Comparison of ENCODE assay signal across 8 cellular contexts in genomic region chr5:88680253-88681132, GRCh38.
A peak's percentile ranks its signal among the peaks of the same experiment; 100 is the strongest.
DNase-seq lines count a peak whose midpoint lies in the region; ATAC-seq and TF ChIP-seq lines count a peak whose summit lies in the region.

No MANE protein-coding gene starts in this region.

- ATAC-seq in HG02642 (IDR thresholded peaks at IDR 0.05; ENCODE audit: poor library complexity, unreplicated experiment) (peak; percentile 84), WTC11 (peak; percentile 38)

- H3K27me3 ChIP-seq in mammary epithelial cell (ENCODE audit: insufficient read depth, low read length): peaks cover 66% of the 10 kb centered on the region

- peaks cover 8% of the 10 kb centered on the region for H3K4me1 ChIP-seq in mammary epithelial cell (ENCODE audit: insufficient read depth, low read length)

- H3K4me3 Mint-ChIP-seq in WTC11: peak overlapping the region; percentile 61

- 10% methylated on average over 29 of the region's 61 CpGs for WGBS in mammary epithelial cell (ENCODE audit: low coverage, missing lambda C conversion rate)

- dilution Hi-C loops in mammary epithelial cell (cut with HindIII; ENCODE audit: low sequenced_read_pairs): no loop called here

- peak overlapping the region; percentile 80 for H3K4me2 ChIP-seq in mammary epithelial cell (ENCODE audit: insufficient read depth, low read depth, low read length)

- H3K27ac Mint-ChIP-seq in WTC11: no peak overlapping the region

- peaks cover 4% of the 10 kb centered on the region for H3K9me3 ChIP-seq in mammary epithelial cell (replicated peaks; ENCODE audit: insufficient read depth, low read length)

- BruUV-seq in mammary epithelial cell (replicated peaks; lab: Mats Ljungman, UMichigan): no TSS peak

- in situ Hi-C loops in mammary epithelial cell (cut with MboI; ENCODE audit: low sequenced_read_pairs in 2 of 2): loop anchor here (10.0 to 25.0 kb wide), 4 partner anchors 543 to 1243 kb away; no protein-coding TSS in a partner anchor

- H3K36me3 ChIP-seq in mammary epithelial cell (ENCODE audit: insufficient read depth, low read length): no peaks in the 10 kb centered on the region

- H3K27me3 Mint-ChIP-seq in WTC11 (ENCODE audit: low read depth): peaks cover 98% of the 10 kb centered on the region

- H3K36me3 Mint-ChIP-seq in WTC11: no peaks in the 10 kb centered on the region

- H3K9ac ChIP-seq in mammary epithelial cell (ENCODE audit: insufficient read depth, low read length): no peak overlapping the region

- H3K4me3 ChIP-seq in mammary epithelial cell (replicated peaks in 1 of 3; ENCODE audit: insufficient read depth in 1 of 3, low read depth in 2 of 3, low read length in 3 of 3): peak overlapping the region; percentile 30 to 42 (median 41)

- H4K20me1 ChIP-seq in mammary epithelial cell (ENCODE audit: insufficient read depth, low read length): no peaks in the 10 kb centered on the region

- intact Hi-C loops in mammary epithelial cell (cut with micrococcal nuclease): loop anchor here (1.0 to 10.0 kb wide), 4 partner anchors 413 to 1136 kb away; partner anchors contain the start of gene TMEM161B

- TF ChIP-seq CTCF in WTC11 (IDR thresholded peaks at IDR 0.05) (peak; percentile 97), mammary epithelial cell (conservative IDR thresholded peaks at IDR 0.05 in 1 of 2, IDR thresholded peaks at IDR 0.05 in 1 of 2; ENCODE audit: extremely low read depth in 1 of 2, insufficient read depth in 1 of 2, low read depth in 1 of 2, low read length in 2 of 2) (peak; percentile 55 to 97)

- H3K9me3 Mint-ChIP-seq in WTC11: no peaks in the 10 kb centered on the region

- peaks cover 53% of the 10 kb centered on the region for H3K4me1 Mint-ChIP-seq in WTC11

- peak; percentile 54 to 79 (median 72) for DNase-seq in NCI-H1417 (lab: John Stamatoyannopoulos, UW)
- no peak for DNase-seq in NCI-H1417 treated with DMSO at 0.1 percent for 48 hours (lab: John Stamatoyannopoulos, UW)
- peak; percentile 24 for DNase-seq in NCI-H1105 (lab: John Stamatoyannopoulos, UW)
- peak; percentile 90 for DNase-seq in WTC11 (ENCODE audit: low spot score)
- peak; percentile 35 for DNase-seq in mammary epithelial cell
- DNase-seq in kidney tubule cell (ENCODE audit: low spot score): peak; percentile 59
- peak; percentile 74 to 75 for DNase-seq in stimulated activated CD4-positive, alpha-beta T cell treated with anti-CD3 and anti-CD28 coated beads, Interleukin-1b, Interleukin-23, amount 100 ng/mL, for 4 hours (ENCODE audit: low read depth in 2 of 2)

- H3K79me2 ChIP-seq in mammary epithelial cell (ENCODE audit: insufficient read depth, low read length): no peaks in the 10 kb centered on the region

- peak overlapping the region; percentile 66 for H2AFZ ChIP-seq in mammary epithelial cell (ENCODE audit: low read depth, low read length)

- H3K27ac ChIP-seq in mammary epithelial cell (ENCODE audit: insufficient read depth, low read depth, low read length): no peak overlapping the region

- POLR2A ChIA-PET in WTC11 (lab: Charles Lee): interaction anchor here (1.2 kb wide), 1 partner anchor 9 kb away, joined by 4 read pairs; no protein-coding TSS in a partner anchor

- CTCF ChIA-PET in WTC11 (lab: Charles Lee): interaction anchor here (0.6 to 3.0 kb wide), 15 partner anchors 8 to 910 kb away, joined by 3 to 35 read pairs (median 4); no protein-coding TSS in a partner anchor
- CTCF ChIA-PET in mammary epithelial cell (lab: Charles Lee; ENCODE audit: low non-redundant PET): interaction anchor here (0.6 kb wide), 1 partner anchor 10 kb away, joined by 4 read pairs; no protein-coding TSS in a partner anchor

TF ChIP-seq in WTC11, 78 proteins besides CTCF, POLR2A, EP300 and RAD21:
- TF ChIP-seq TEAD1 (CRISPR knock-in tag; IDR thresholded peaks at IDR 0.05): 0 out of 2 replicates have a peak, but pooled peaks have one; percentile 27
- no peak for TF ChIP-seq ZNF423 (CRISPR knock-in tag; IDR thresholded peaks at IDR 0.05)
- TF ChIP-seq USF1 (CRISPR knock-in tag; IDR thresholded peaks at IDR 0.05): 0 out of 2 replicates have a peak, but pooled peaks have one; percentile 19
- TF ChIP-seq HMGXB4 (CRISPR knock-in tag; IDR thresholded peaks at IDR 0.05): peak; percentile 41; the same call in 1 of the 2 replicates
- 0 out of 2 replicates have a peak, but pooled peaks have one; percentile 34 for TF ChIP-seq MAX (CRISPR knock-in tag; IDR thresholded peaks at IDR 0.05)
